26 cellular contexts compared by ENCODE assay signal in genomic region chr1:1245178-1245839, GRCh38.
"Had no signal": no experiment of that assay in that cellular context is flagged by ENCODE, and none has a peak within 500 bp of the region (broad histone marks: within the 10 kb centered on the region; RNA-seq: fewer than 3 reads in every experiment).

No MANE protein-coding gene starts in this region.

- H3K9me3 Mint-ChIP-seq: activated T-cell treated with anti-CD3 and anti-CD28 coated beads, Interleukin-2, amount 50 U/mL, for 4 hours; activated T-helper 2 cell treated with anti-CD3 and anti-CD28 coated beads, Interferon-gamma antibody, Interleukin-2, Interleukin-4, amounts not matched to agents 10 μg/mL and 5 μg/mL and 100 μg/mL, durations not matched to agents 14 hours and 24 hours and 36 hours; central memory CD8-positive, alpha-beta T cell; effector memory CD8-positive, alpha-beta T cell; immature natural killer cell; naive thymus-derived CD8-positive, alpha-beta T cell had no signal

- H3K36me3 Mint-ChIP-seq: activated naive CD8-positive, alpha-beta T cell; immature natural killer cell; naive thymus-derived CD8-positive, alpha-beta T cell had no signal

- H3K9me3 ChIP-seq: adrenal gland, breast epithelium, colonic mucosa, left lung, stomach, suprapubic skin, tibial nerve had no signal

- H3K4me3 Mint-ChIP-seq: activated naive CD8-positive, alpha-beta T cell; activated T-cell treated with anti-CD3 and anti-CD28 coated beads, Interleukin-2, amount 50 U/mL, for 4 hours; central memory CD8-positive, alpha-beta T cell; effector memory CD8-positive, alpha-beta T cell; immature natural killer cell had no signal

- ATAC-seq: activated T-cell treated with anti-CD3 and anti-CD28 coated beads, Interleukin-2, amount 50 U/mL, for 4 hours; effector memory CD8-positive, alpha-beta T cell; esophagus mucosa; left lung; naive thymus-derived CD8-positive, alpha-beta T cell; right cardiac atrium had no signal

- H3K36me3 ChIP-seq: adrenal gland, breast epithelium, colonic mucosa, left lung, suprapubic skin had no signal

- H3K4me1 Mint-ChIP-seq: central memory CD8-positive, alpha-beta T cell had no signal

- H3K27me3 Mint-ChIP-seq: activated naive CD8-positive, alpha-beta T cell; central memory CD8-positive, alpha-beta T cell; effector memory CD8-positive, alpha-beta T cell had no signal

- H3K27ac ChIP-seq: adrenal gland, breast epithelium, colonic mucosa, dorsolateral prefrontal cortex, left lung, parathyroid adenoma, stomach, suprapubic skin, tibial nerve, VCaP had no signal

- DNase-seq: activated CD4-positive, CD25-positive, alpha-beta regulatory T cell treated with anti-CD3 and anti-CD28 coated beads, Interleukin-2, amount 50 U/mL, for 72 hours; activated CD8-positive, alpha-beta memory T cell treated with anti-CD3 and anti-CD28 coated beads, Interleukin-2, amount 50 U/mL, for 4 hours; activated naive CD4-positive, alpha-beta T cell; activated T-cell treated with anti-CD3 and anti-CD28 coated beads, Interleukin-2, amount 50 U/mL, for 4 hours; adrenal gland; colonic mucosa; dorsolateral prefrontal cortex; effector memory CD8-positive, alpha-beta T cell; foreskin melanocyte; immature natural killer cell; left lung; naive thymus-derived CD8-positive, alpha-beta T cell; stimulated activated CD4-positive, alpha-beta T cell treated with anti-CD3 and anti-CD28 coated beads, Interleukin-1b, Interleukin-23, amount 100 ng/mL, for 48 hours; stomach; T-helper 2 cell had no signal

- H3K4me3 ChIP-seq: adrenal gland, colonic mucosa, dorsolateral prefrontal cortex, left lung, lung, tibial nerve had no signal

- H3K27ac Mint-ChIP-seq: activated naive CD8-positive, alpha-beta T cell; activated T-helper 2 cell treated with anti-CD3 and anti-CD28 coated beads, Interferon-gamma antibody, Interleukin-2, Interleukin-4, amounts not matched to agents 10 μg/mL and 5 μg/mL and 100 μg/mL, durations not matched to agents 14 hours and 24 hours and 36 hours; effector memory CD8-positive, alpha-beta T cell; immature natural killer cell; naive thymus-derived CD8-positive, alpha-beta T cell had no signal

- H3K4me1 ChIP-seq: adrenal gland, colonic mucosa, parathyroid adenoma had no signal
